ENCODE assay signal across 31 cellular contexts in genomic region chr17:36212958-36213357, GRCh38. TPM values are rescaled to one million over a fixed set of nuclear protein-coding genes. Genes with fewer than 3 reads are reported as not detected.
DNase-seq lines count a peak whose midpoint lies in the region; ATAC-seq and TF ChIP-seq lines count a peak whose summit lies in the region.
"Had no signal": no experiment of that assay in that cellular context is flagged by ENCODE, and none has a peak within 500 bp of the region (broad histone marks: within the 10 kb centered on the region; RNA-seq: fewer than 3 reads in every experiment).

No MANE protein-coding gene starts in this region.

- H3K27ac ChIP-seq in neutrophil (peak overlapping the region; percentile 86), colonic mucosa (no peak overlapping the region)
- H3K27ac ChIP-seq: gastroesophageal sphincter, RWPE1, tibial nerve, VCaP had no signal

- no peaks in the 10 kb centered on the region for H3K36me3 Mint-ChIP-seq in activated T-cell treated with anti-CD3 and anti-CD28 coated beads, Interleukin-2, amount 50 U/mL, for 4 hours (ENCODE audit: insufficient read depth)
- H3K36me3 Mint-ChIP-seq in activated T-cell treated with anti-CD3 and anti-CD28 coated beads, Interleukin-2, amount 50 U/mL, for 24 hours (ENCODE audit: low read depth) = no peaks in the 10 kb centered on the region
- peaks cover 5% of the 10 kb centered on the region for H3K36me3 Mint-ChIP-seq in central memory CD8-positive, alpha-beta T cell (ENCODE audit: insufficient read depth)
- H3K36me3 Mint-ChIP-seq in chondrocyte (ENCODE audit: low read depth) = no peaks in the 10 kb centered on the region
- H3K36me3 Mint-ChIP-seq: CD4-positive, alpha-beta memory T cell; IgD-negative memory B cell had no signal

- H3K9me3 ChIP-seq in neutrophil = no peaks in the 10 kb centered on the region
- H3K9me3 ChIP-seq in colonic mucosa = no peaks in the 10 kb centered on the region
- H3K9me3 ChIP-seq: gastroesophageal sphincter, SK-N-SH had no signal

- peaks cover 19% of the 10 kb centered on the region for H3K27me3 Mint-ChIP-seq in activated T-cell treated with anti-CD3 and anti-CD28 coated beads, Interleukin-2, amount 50 U/mL, for 4 hours (ENCODE audit: low read depth)
- H3K27me3 Mint-ChIP-seq in activated T-cell treated with anti-CD3 and anti-CD28 coated beads, Interleukin-2, amount 50 U/mL, for 24 hours = peaks cover 21% of the 10 kb centered on the region
- no peaks in the 10 kb centered on the region for H3K27me3 Mint-ChIP-seq in central memory CD8-positive, alpha-beta T cell
- H3K27me3 Mint-ChIP-seq in chondrocyte (ENCODE audit: low read depth) = peaks cover 38% of the 10 kb centered on the region

- no peak for ATAC-seq in activated T-cell treated with anti-CD3 and anti-CD28 coated beads, Interleukin-2, amount 50 U/mL, for 4 hours
- ATAC-seq in central memory CD8-positive, alpha-beta T cell (replicated peaks; ENCODE audit: extremely low read depth, poor library complexity, severe bottlenecking) = peak; percentile 18
- ATAC-seq: activated T-helper 17 cell treated with anti-CD3 and anti-CD28 coated beads, Interleukin-2, amount 50 U/mL, for 72 hours; gastroesophageal sphincter; left lobe of liver had no signal

- peak overlapping the region; percentile 75 for H3K4me3 Mint-ChIP-seq in activated T-cell treated with anti-CD3 and anti-CD28 coated beads, Interleukin-2, amount 50 U/mL, for 4 hours
- no peak overlapping the region for H3K4me3 Mint-ChIP-seq in activated T-cell treated with anti-CD3 and anti-CD28 coated beads, Interleukin-2, amount 50 U/mL, for 24 hours
- peak overlapping the region; percentile 84 for H3K4me3 Mint-ChIP-seq in central memory CD8-positive, alpha-beta T cell
- no peak overlapping the region for H3K4me3 Mint-ChIP-seq in chondrocyte (ENCODE audit: unreplicated experiment)
- H3K4me3 Mint-ChIP-seq: activated CD4-positive, alpha-beta T cell treated with anti-CD3 and anti-CD28 coated beads, Interleukin-2, amount 10 ng/mL, durations not matched to agents 24 days and 14 days; activated naive CD4-positive, alpha-beta T cell treated with anti-CD3 and anti-CD28 coated beads, Interleukin-2, amount 50 U/mL, for 24 hours; activated T-helper 17 cell treated with anti-CD3 and anti-CD28 coated beads, Interleukin-2, amount 50 U/mL, for 72 hours; CD4-positive, alpha-beta memory T cell had no signal

- peaks cover 21% of the 10 kb centered on the region for H3K4me1 Mint-ChIP-seq in activated T-cell treated with anti-CD3 and anti-CD28 coated beads, Interleukin-2, amount 50 U/mL, for 4 hours (ENCODE audit: low read depth)
- peaks cover 4% of the 10 kb centered on the region for H3K4me1 Mint-ChIP-seq in activated T-cell treated with anti-CD3 and anti-CD28 coated beads, Interleukin-2, amount 50 U/mL, for 24 hours (ENCODE audit: low read depth)
- H3K4me1 Mint-ChIP-seq in central memory CD8-positive, alpha-beta T cell = peaks cover 67% of the 10 kb centered on the region
- H3K4me1 Mint-ChIP-seq in chondrocyte (ENCODE audit: low read depth) = no peaks in the 10 kb centered on the region
- H3K4me1 Mint-ChIP-seq: activated naive CD4-positive, alpha-beta T cell treated with anti-CD3 and anti-CD28 coated beads, Interleukin-2, amount 50 U/mL, for 24 hours; activated T-helper 17 cell treated with anti-CD3 and anti-CD28 coated beads, Interleukin-2, amount 50 U/mL, for 72 hours had no signal

- no peaks in the 10 kb centered on the region for H3K27me3 ChIP-seq in neutrophil
- H3K27me3 ChIP-seq in colonic mucosa = no peaks in the 10 kb centered on the region
- H3K27me3 ChIP-seq: tibial nerve had no signal

- intact Hi-C loops in colonic mucosa (cut with DNase I) = no loop called here
- intact Hi-C loops in posterior vena cava (cut with DNase I) = no loop called here

- no peaks in the 10 kb centered on the region for H3K9me3 Mint-ChIP-seq in activated T-cell treated with anti-CD3 and anti-CD28 coated beads, Interleukin-2, amount 50 U/mL, for 4 hours
- H3K9me3 Mint-ChIP-seq in activated T-cell treated with anti-CD3 and anti-CD28 coated beads, Interleukin-2, amount 50 U/mL, for 24 hours = peaks cover 3% of the 10 kb centered on the region
- no peaks in the 10 kb centered on the region for H3K9me3 Mint-ChIP-seq in central memory CD8-positive, alpha-beta T cell
- H3K9me3 Mint-ChIP-seq in chondrocyte (ENCODE audit: low read depth) = peaks cover 3% of the 10 kb centered on the region
- H3K9me3 Mint-ChIP-seq: activated CD4-positive, alpha-beta T cell treated with anti-CD3 and anti-CD28 coated beads, Interleukin-2, amount 10 ng/mL, durations not matched to agents 24 days and 14 days; activated T-helper 17 cell treated with anti-CD3 and anti-CD28 coated beads, Interleukin-2, amount 50 U/mL, for 72 hours had no signal

- no peaks in the 10 kb centered on the region for H3K36me3 ChIP-seq in neutrophil
- H3K36me3 ChIP-seq in colonic mucosa = no peaks in the 10 kb centered on the region
- H3K36me3 ChIP-seq: gastroesophageal sphincter, tibial nerve had no signal

- H3K27ac Mint-ChIP-seq in activated T-cell treated with anti-CD3 and anti-CD28 coated beads, Interleukin-2, amount 50 U/mL, for 24 hours = no peak overlapping the region
- H3K27ac Mint-ChIP-seq in central memory CD8-positive, alpha-beta T cell (ENCODE audit: low read depth) = peak overlapping the region; percentile 97
- H3K27ac Mint-ChIP-seq in chondrocyte (ENCODE audit: unreplicated experiment) = no peak overlapping the region
- H3K27ac Mint-ChIP-seq: activated CD4-positive, alpha-beta T cell treated with anti-CD3 and anti-CD28 coated beads, Interleukin-2, amount 10 ng/mL, durations not matched to agents 24 days and 14 days; activated naive CD4-positive, alpha-beta T cell treated with anti-CD3 and anti-CD28 coated beads, Interleukin-2, amount 50 U/mL, for 24 hours; activated T-helper 17 cell treated with anti-CD3 and anti-CD28 coated beads, Interleukin-2, amount 50 U/mL, for 72 hours; CD4-positive, alpha-beta memory T cell had no signal

- H3K4me3 ChIP-seq in neutrophil (ENCODE audit: low read depth in 1 of 2, low read length in 1 of 2) (no peak overlapping the region), colonic mucosa (no peak overlapping the region)
- H3K4me3 ChIP-seq: gastroesophageal sphincter, tibial nerve had no signal

- no peak for DNase-seq in activated T-cell treated with anti-CD3 and anti-CD28 coated beads, Interleukin-2, amount 50 U/mL, for 4 hours
- no peak for DNase-seq in activated T-cell treated with anti-CD3 and anti-CD28 coated beads, Interleukin-2, amount 50 U/mL, for 24 hours
- DNase-seq in NOMO-1 treated with DMSO at 0.1 percent for 48 hours (lab: John Stamatoyannopoulos, UW; ENCODE audit: unreplicated experiment) (peak; percentile 95), colonic mucosa (no peak), chondrocyte (ENCODE audit: low spot score) (no peak), posterior vena cava (ENCODE audit: low spot score) (no peak)
- no peak for DNase-seq in central memory CD8-positive, alpha-beta T cell (ENCODE audit: low spot score in 2 of 2)
- DNase-seq: 8988T; activated CD4-positive, alpha-beta T cell treated with anti-CD3 and anti-CD28 coated beads, Interleukin-2, amount 10 ng/mL, durations not matched to agents 24 days and 14 days; anterior cingulate cortex; CD4-positive, alpha-beta memory T cell; hippocampal formation; mesendoderm; NCI-H1417; NCI-H2081; NCI-H226; occipital lobe; SK-N-SH had no signal

- H3K9ac ChIP-seq in colonic mucosa (ENCODE audit: low read depth in 2 of 2, low read length in 2 of 2) = no peak overlapping the region
- H3K9ac ChIP-seq: SK-N-SH had no signal

- TF ChIP-seq CTCF in neutrophil (IDR thresholded peaks at IDR 0.05) (no peak), colonic mucosa (IDR thresholded peaks at IDR 0.05) (no peak), chondrocyte (IDR thresholded peaks at IDR 0.05) (no peak)

- H3K4me1 ChIP-seq in neutrophil (ENCODE audit: control insufficient read depth in 1 of 2, insufficient read depth in 1 of 2, low read depth in 1 of 2, low read length in 1 of 2) (peaks cover 70 to 72% of the 10 kb centered on the region in 2 experiments), colonic mucosa (no peaks in the 10 kb centered on the region)
- H3K4me1 ChIP-seq: gastroesophageal sphincter, tibial nerve had no signal

RNA-seq across cellular contexts. Expression of gene CCL4L2, which starts 2.1 kb away (rescaled TPM):
- 100 to 1,000 TPM in 2 of 3 donors, 10 to 100 TPM in 1; 83.5 to 517 (median 380) TPM for total RNA-seq in activated T-cell treated with anti-CD3 and anti-CD28 coated beads, Interleukin-2, amount 50 U/mL, for 4 hours
- total RNA-seq in colonic mucosa (under 1 TPM; 0.42 to 0.96 TPM), chondrocyte (not detected in 3 replicates), posterior vena cava (not detected)
- total RNA-seq: bronchial epithelial cell, fibroblast of lung, H4, left lobe of liver, myocyte had no signal

RNA-seq across cellular contexts. Expression of gene CCL3L1, which starts 16.4 kb away (rescaled TPM):
- 100 to 1,000 TPM in 2 of 3 donors, 10 to 100 TPM in 1; 27.6 to 159 (median 112) TPM for total RNA-seq in activated T-cell treated with anti-CD3 and anti-CD28 coated beads, Interleukin-2, amount 50 U/mL, for 4 hours
- not detected for total RNA-seq in colonic mucosa
- total RNA-seq in chondrocyte = not detected in 3 replicates
- total RNA-seq in posterior vena cava = not detected
- total RNA-seq: bronchial epithelial cell, fibroblast of lung, gastroesophageal sphincter, H4, myocyte, tibial nerve had no signal

RNA-seq across cellular contexts. Expression of gene TBC1D3B, which starts 36.5 kb away (rescaled TPM):
- 1 to 10 TPM; 2.4 to 5.4 (median 4.0) TPM for total RNA-seq in activated T-cell treated with anti-CD3 and anti-CD28 coated beads, Interleukin-2, amount 50 U/mL, for 4 hours
- total RNA-seq in colonic mucosa = 1 to 10 TPM; 4.5 to 8.7 TPM
- total RNA-seq in chondrocyte = 4.6 to 8.4 TPM (median 6.2 TPM) in 3 replicates
- total RNA-seq in posterior vena cava = 1 to 10 TPM; 2.9 to 3.8 TPM

RNA-seq across cellular contexts. Expression of gene TBC1D3I, which starts 51.4 kb away (rescaled TPM):
- under 1 TPM in 1 of 3 donors, not detected in 2; 0.13 TPM for total RNA-seq in activated T-cell treated with anti-CD3 and anti-CD28 coated beads, Interleukin-2, amount 50 U/mL, for 4 hours
- total RNA-seq in colonic mucosa (under 1 TPM; 0.37 to 0.88 TPM), chondrocyte (0.58 to 0.60 TPM in 2 of 3 replicates, not detected in the other), posterior vena cava (not detected)
- total RNA-seq: bronchial epithelial cell, gastroesophageal sphincter, H4 had no signal

Comparison
In these comparisons a context has a peak if more than half of its experiments do, and no peak if none do; other contexts are left out.
1. H3K4me3 Mint-ChIP-seq: peak in activated T-cell treated with anti-CD3 and anti-CD28 coated beads, Interleukin-2, amount 50 U/mL, for 4 hours (single experiment) and central memory CD8-positive, alpha-beta T cell (single experiment); none in activated T-cell treated with anti-CD3 and anti-CD28 coated beads, Interleukin-2, amount 50 U/mL, for 24 hours (single experiment) and chondrocyte (single experiment).
2. RNA of gene CCL4L2, which starts 2.1 kb away (total RNA-seq): 83.5 to 517 TPM in activated T-cell treated with anti-CD3 and anti-CD28 coated beads, Interleukin-2, amount 50 U/mL, for 4 hours; 0.42 to 0.96 TPM in colonic mucosa, not detected in posterior vena cava and not detected in chondrocyte; every median in the first group is over 10 times any median in the second.
3. RNA of gene CCL3L1, which starts 16.4 kb away (total RNA-seq): 27.6 to 159 TPM in activated T-cell treated with anti-CD3 and anti-CD28 coated beads, Interleukin-2, amount 50 U/mL, for 4 hours; not detected in colonic mucosa, not detected in posterior vena cava and not detected in chondrocyte; every median in the first group is over 10 times any median in the second.